ENCODE assay signal across 9 cellular contexts in the genomic region with DNA sequence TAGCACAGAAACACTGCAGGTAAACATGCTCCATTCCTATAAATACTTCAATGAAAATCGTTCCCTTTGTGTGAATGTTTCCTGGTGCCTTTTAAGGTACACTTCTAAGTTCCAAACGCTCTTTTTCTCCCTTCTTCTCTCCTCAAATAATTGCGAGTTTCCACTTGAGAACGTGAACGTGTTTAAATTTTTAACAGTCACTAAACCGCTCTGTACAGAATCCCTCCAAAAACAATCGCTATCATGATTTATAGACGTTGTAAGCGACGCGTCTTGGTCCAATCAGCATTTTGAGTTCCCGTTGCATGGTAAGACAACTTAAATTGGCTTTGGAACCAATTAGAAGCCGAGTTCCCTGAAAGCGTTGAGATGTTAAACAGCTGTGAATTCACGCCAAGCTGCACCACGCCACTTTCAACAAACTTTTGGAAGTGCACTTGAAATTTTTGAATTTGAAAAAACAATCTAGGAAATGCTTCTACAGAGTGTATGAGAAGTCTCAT. TPM values are rescaled to one million over a fixed set of nuclear protein-coding genes. Genes with fewer than 3 reads are reported as not detected.
DNase-seq lines count a peak whose midpoint lies in the region; ATAC-seq and TF ChIP-seq lines count a peak whose summit lies in the region.
"Had no signal": no experiment of that assay in that cellular context is flagged by ENCODE, and none has a peak within 500 bp of the region (broad histone marks: within the 10 kb centered on the region; RNA-seq: fewer than 3 reads in every experiment).

No MANE protein-coding gene starts in this region.

- peak overlapping the region in 1 of 2 experiments; percentile 86 for H3K4me3 ChIP-seq in mesenchymal stem cell (ENCODE audit: insufficient read depth in 1 of 2, low read depth in 1 of 2, low read length in 2 of 2)

- H3K27ac Mint-ChIP-seq in type B pancreatic cell: peak overlapping the region; percentile 98

- no peak overlapping the region for H4K91ac ChIP-seq in mesenchymal stem cell (ENCODE audit: low read length)

- no peak overlapping the region for H2BK120ac ChIP-seq in mesenchymal stem cell (ENCODE audit: low read depth, low read length)

- H3K9ac ChIP-seq in mesenchymal stem cell (ENCODE audit: low read length): peak overlapping the region; percentile 96

- H3K14ac ChIP-seq in mesenchymal stem cell (ENCODE audit: low read length in 2 of 2): no peak overlapping the region

- no peak overlapping the region for H2BK5ac ChIP-seq in mesenchymal stem cell (ENCODE audit: low read depth, low read length, poor library complexity, severe bottlenecking)

- H3K9me3 Mint-ChIP-seq in type B pancreatic cell: no peaks in the 10 kb centered on the region

- H3K27me3 ChIP-seq in mesenchymal stem cell (ENCODE audit: control insufficient read depth in 1 of 2, insufficient read depth in 1 of 2, low read length in 2 of 2): no peaks in the 10 kb centered on the region

- under 1% methylated on average over 16 of the region's 16 CpGs for WGBS in mesenchymal stem cell

- no peak overlapping the region for H4K8ac ChIP-seq in mesenchymal stem cell (ENCODE audit: low read length)

- H3K9me3 ChIP-seq in mesenchymal stem cell (ENCODE audit: control insufficient read depth, low read length): no peaks in the 10 kb centered on the region

- ATAC-seq in SK-N-SH treated with all-trans-retinoic acid at 6 μM for 48 hours (peak; percentile 60), HG03045 (IDR thresholded peaks at IDR 0.05; ENCODE audit: unreplicated experiment) (no peak)

- no peak overlapping the region for H2BK12ac ChIP-seq in mesenchymal stem cell (ENCODE audit: low read length in 2 of 2)

- H2AFZ ChIP-seq in mesenchymal stem cell (ENCODE audit: low read depth, low read length): no peak overlapping the region

- H3K36me3 Mint-ChIP-seq in type B pancreatic cell: peaks cover 4% of the 10 kb centered on the region

- no peak overlapping the region for H2AK5ac ChIP-seq in mesenchymal stem cell (ENCODE audit: low read length, severe bottlenecking)

- no peak overlapping the region for H3K27ac ChIP-seq in mesenchymal stem cell (ENCODE audit: low read length, poor library complexity, severe bottlenecking)

- H3K23ac ChIP-seq in mesenchymal stem cell (ENCODE audit: low read length in 2 of 2): no peak overlapping the region

- no peaks in the 10 kb centered on the region for H3K79me1 ChIP-seq in mesenchymal stem cell (replicated peaks; ENCODE audit: low read length, poor library complexity, severe bottlenecking)

- no peak overlapping the region for H2BK15ac ChIP-seq in mesenchymal stem cell (ENCODE audit: low read depth, poor library complexity, severe bottlenecking)

- peaks cover 15% of the 10 kb centered on the region for H3K27me3 Mint-ChIP-seq in type B pancreatic cell

- no peak for TF ChIP-seq CTCF in type B pancreatic cell (conservative IDR thresholded peaks at IDR 0.05)

- no peak overlapping the region for H3K4ac ChIP-seq in mesenchymal stem cell (ENCODE audit: low read depth in 1 of 2, low read length in 2 of 2)

- H3K18ac ChIP-seq in mesenchymal stem cell (ENCODE audit: low read depth in 1 of 2, low read length in 2 of 2): no peak overlapping the region

- H3K4me1 ChIP-seq in mesenchymal stem cell (ENCODE audit: control insufficient read depth, insufficient read depth, low read depth, low read length): no peaks in the 10 kb centered on the region

- peak; percentile 18 for DNase-seq in activated CD8-positive, alpha-beta memory T cell treated with anti-CD3 and anti-CD28 coated beads, Interleukin-2, amount 50 U/mL, for 4 hours
- no peak for DNase-seq in activated CD8-positive, alpha-beta memory T cell treated with anti-CD3 and anti-CD28 coated beads for 24 hours
- DNase-seq in MV-4-11 (lab: John Stamatoyannopoulos, UW) (peak; percentile 63), dedifferentiated amniotic fluid mesenchymal stem cell (ENCODE audit: extremely low spot score) (peak; percentile 58), mesenchymal stem cell (peak; percentile 42), type B pancreatic cell (ENCODE audit: extremely low spot score, unreplicated experiment) (no peak)

- H3K4me3 Mint-ChIP-seq in type B pancreatic cell: peak overlapping the region; percentile 97

- no peaks in the 10 kb centered on the region for H3K36me3 ChIP-seq in mesenchymal stem cell (ENCODE audit: control insufficient read depth in 1 of 2, insufficient read depth in 2 of 2, low read depth in 1 of 2, low read length in 2 of 2)

- peaks cover 8% of the 10 kb centered on the region for H3K4me1 Mint-ChIP-seq in type B pancreatic cell (ENCODE audit: unreplicated experiment)

- H3K4me2 ChIP-seq in mesenchymal stem cell (ENCODE audit: low read length, poor library complexity, severe bottlenecking): peak overlapping the region; percentile 73

TF ChIP-seq in SK-N-SH treated with all-trans-retinoic acid at 6 μM for 48 hours, 23 proteins besides CTCF, POLR2A, EP300 and RAD21 (continues in another document):
- TF ChIP-seq CSRNP3 (CRISPR knock-in tag; IDR thresholded peaks at IDR 0.05) (no peak), ISL1 (CRISPR knock-in tag; IDR thresholded peaks at IDR 0.05) (no peak), OSR1 (CRISPR knock-in tag; IDR thresholded peaks at IDR 0.05) (no peak), GLIS3 (CRISPR knock-in tag; IDR thresholded peaks at IDR 0.05) (no peak), ZC3H10 (CRISPR knock-in tag; IDR thresholded peaks at IDR 0.05) (no peak), ZFP3 (CRISPR knock-in tag; IDR thresholded peaks at IDR 0.05) (no peak), RARB (CRISPR knock-in tag; IDR thresholded peaks at IDR 0.05) (no peak), ZNF8 (CRISPR knock-in tag; IDR thresholded peaks at IDR 0.05) (no peak), POU6F1 (CRISPR knock-in tag; IDR thresholded peaks at IDR 0.05; ENCODE audit: borderline replicate concordance, low read depth) (no peak), CREB5 (CRISPR knock-in tag; IDR thresholded peaks at IDR 0.05; ENCODE audit: low read depth) (no peak), PATZ1 (CRISPR knock-in tag; IDR thresholded peaks at IDR 0.05; ENCODE audit: borderline replicate concordance) (no peak), TCF4 (CRISPR knock-in tag; IDR thresholded peaks at IDR 0.05; ENCODE audit: borderline replicate concordance) (no peak), ARNTL (CRISPR knock-in tag; IDR thresholded peaks at IDR 0.05; ENCODE audit: borderline replicate concordance, low read depth) (no peak)

RNA-seq across cellular contexts. Expression of gene EBLN1, which starts 12.6 kb away (rescaled TPM):
- polyA plus RNA-seq in mesenchymal stem cell (2013, experiment 1 of 2): not detected
- not detected for polyA plus RNA-seq in mesenchymal stem cell (2013, experiment 2 of 2)
- not detected in 2 replicates for total RNA-seq in type B pancreatic cell (ENCODE audit: low replicate concordance)
- polyA plus RNA-seq: esophagus had no signal

Comparison
In these comparisons a context has a peak if more than half of its experiments do, and no peak if none do; other contexts are left out.
1. DNase-seq: peak in activated CD8-positive, alpha-beta memory T cell treated with anti-CD3 and anti-CD28 coated beads, Interleukin-2, amount 50 U/mL, for 4 hours (single experiment), MV-4-11 (single experiment), dedifferentiated amniotic fluid mesenchymal stem cell (single experiment) and mesenchymal stem cell (single experiment); none in activated CD8-positive, alpha-beta memory T cell treated with anti-CD3 and anti-CD28 coated beads for 24 hours (single experiment) and type B pancreatic cell (single experiment).